34 cellular contexts compared by ENCODE assay signal in the genomic region with DNA sequence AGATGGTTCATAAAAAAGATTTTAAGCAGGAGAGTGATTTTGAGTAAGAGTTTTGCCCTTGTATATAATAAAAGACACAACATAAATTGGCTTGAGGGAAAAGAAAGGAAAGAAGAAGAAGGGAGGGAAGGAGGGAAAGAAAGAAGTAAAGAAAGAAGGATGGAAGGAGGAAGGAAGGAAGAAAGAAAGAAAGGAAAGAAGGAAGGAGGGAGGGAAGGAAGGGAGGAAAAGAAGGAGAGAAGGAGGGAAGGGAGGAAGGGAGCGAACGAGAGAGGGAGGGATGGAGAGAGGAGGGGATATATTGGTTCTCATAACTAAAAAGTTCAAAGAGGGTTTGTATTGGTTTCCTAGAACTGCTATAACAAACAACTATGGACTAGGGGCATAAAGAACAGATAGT.
DNase-seq lines count a peak whose midpoint lies in the region; ATAC-seq, FAIRE-seq and TF ChIP-seq lines count a peak whose summit lies in the region.
"Had no signal": no experiment of that assay in that cellular context is flagged by ENCODE, and none has a peak within 500 bp of the region (broad histone marks: within the 10 kb centered on the region; RNA-seq: fewer than 3 reads in every experiment).

No MANE protein-coding gene starts in this region.

- no peak overlapping the region for H3K4me3 ChIP-seq in HEK293 (ENCODE audit: low read depth, low read length)
- H3K4me3 ChIP-seq in K562, result no peak overlapping the region
- H3K4me3 ChIP-seq in H1 (ENCODE audit: extremely low read depth in 1 of 4, insufficient read depth in 2 of 4, low read depth in 3 of 4, low read length in 4 of 4), result no peak overlapping the region
- no peak overlapping the region for H3K4me3 ChIP-seq in CD8-positive, alpha-beta T cell (ENCODE audit: low read depth, low read length)
- H3K4me3 ChIP-seq: A549; BLaER1; BLaER1 treated with 17β-estradiol and CSF1 and Interleukin-3, amounts not matched to agents 10 nM and 100 nM had no signal

- TF ChIP-seq CTCF in HEK293 (tag by site-specific recombination; IDR thresholded peaks at IDR 0.05) (no peak), K562 (IDR thresholded peaks at IDR 0.05 in 2 of 3, conservative IDR thresholded peaks at IDR 0.05 in 1 of 3; ENCODE audit: insufficient read depth in 2 of 3, low read depth in 1 of 3, low read length in 3 of 3) (no peak), H1 (IDR thresholded peaks at IDR 0.05; ENCODE audit: control extremely low read depth in 1 of 3, insufficient read depth in 1 of 3, low read depth in 1 of 3, low read length in 3 of 3) (no peak)
- no peak for TF ChIP-seq CTCF in CD8-positive, alpha-beta T cell (IDR thresholded peaks at IDR 0.05)

- H2BK5ac ChIP-seq in H1 (ENCODE audit: low read depth, low read length), result no peak overlapping the region

- H3K79me2 ChIP-seq in K562 (ENCODE audit: control insufficient read depth, insufficient read depth, low read length), result no peaks in the 10 kb centered on the region
- H3K79me2 ChIP-seq in H1 (ENCODE audit: control insufficient read depth in 1 of 2, insufficient read depth in 2 of 2, low read length in 2 of 2), result no peaks in the 10 kb centered on the region

- H3K4me2 ChIP-seq in K562 (ENCODE audit: insufficient read depth, low read length), result no peak overlapping the region
- no peak overlapping the region for H3K4me2 ChIP-seq in H1 (ENCODE audit: insufficient read depth in 1 of 2, low read depth in 2 of 2, low read length in 2 of 2)
- H3K4me2 ChIP-seq: A549; BLaER1; BLaER1 treated with 17β-estradiol and CSF1 and Interleukin-3, amounts not matched to agents 10 nM and 100 nM had no signal

- no CpG with 5 or more reads among the region's 2 CpGs for WGBS in K562 (ENCODE audit: insufficient coverage, low coverage, missing lambda C conversion rate)
- WGBS in H1 (ENCODE audit: extremely low coverage in 1 of 2, insufficient coverage in 1 of 2, insufficient read length in 1 of 2, insufficient replicate concordance in 2 of 2, low coverage in 1 of 2, low lambda C conversion rate in 2 of 2, missing lambda C conversion rate in 1 of 2), 2 experiments, result 88 to 100% methylated on average over 2 of the region's 2 CpGs

- no peaks in the 10 kb centered on the region for H3K9me1 ChIP-seq in K562 (ENCODE audit: control insufficient read depth, insufficient read depth, low read length)

- H2AFZ ChIP-seq in K562 (ENCODE audit: low read depth, low read length) (no peak overlapping the region), H1 (ENCODE audit: low read length) (no peak overlapping the region)

- H3K36me3 Mint-ChIP-seq in activated naive CD8-positive, alpha-beta T cell treated with anti-CD3 and anti-CD28 coated beads, Interleukin-2, amount 10 ng/mL, durations not matched to agents 7 days and 5 days, result no peaks in the 10 kb centered on the region
- no peaks in the 10 kb centered on the region for H3K36me3 Mint-ChIP-seq in activated naive CD8-positive, alpha-beta T cell treated with anti-CD3 and anti-CD28 coated beads for 36 hours
- no peaks in the 10 kb centered on the region for H3K36me3 Mint-ChIP-seq in CD8-positive, alpha-beta T cell
- H3K36me3 Mint-ChIP-seq in naive thymus-derived CD8-positive, alpha-beta T cell, result no peaks in the 10 kb centered on the region
- H3K36me3 Mint-ChIP-seq: CD14-positive monocyte; CD4-positive, alpha-beta memory T cell; CD4-positive, CD25-positive, alpha-beta regulatory T cell; CD8-positive, alpha-beta memory T cell had no signal

- H3K27ac ChIP-seq in HEK293 (ENCODE audit: extremely low read depth, low read depth, low read length) (no peak overlapping the region), K562 (ENCODE audit: extremely low read depth, low read depth, low read length) (no peak overlapping the region), H1 (ENCODE audit: low read depth, low read length) (no peak overlapping the region)
- no peak overlapping the region for H3K27ac ChIP-seq in CD8-positive, alpha-beta T cell (ENCODE audit: low read depth, low read length)
- H3K27ac ChIP-seq: 22Rv1; A549; BLaER1; BLaER1 treated with 17β-estradiol and CSF1 and Interleukin-3, amounts not matched to agents 10 nM and 100 nM; C4-2B had no signal

- H3K27me3 ChIP-seq in K562 (ENCODE audit: control insufficient read depth in 2 of 2, insufficient read depth in 2 of 2, low read length in 2 of 2) (peaks cover 5 to 44% of the 10 kb centered on the region in 2 experiments; a peak in 3 of 5 replicates), H1 (replicated peaks in 1 of 4; ENCODE audit: control insufficient read depth in 3 of 4, extremely low read depth in 1 of 4, insufficient read depth in 3 of 4, low read length in 3 of 4) (no peaks in the 10 kb centered on the region; a peak in 1 of 7 replicates)
- H3K27me3 ChIP-seq in CD8-positive, alpha-beta T cell (ENCODE audit: insufficient read depth, low read length), result no peaks in the 10 kb centered on the region
- H3K27me3 ChIP-seq: BE2C; BLaER1; BLaER1 treated with 17β-estradiol and CSF1 and Interleukin-3, amounts not matched to agents 10 nM and 100 nM had no signal

- in situ Hi-C loops in K562 (cut with MboI), result no loop called here

- FAIRE-seq in K562 (lab: Jason Lieb, UNC) (no peak), H1 (lab: Jason Lieb, UNC) (no peak)
- FAIRE-seq: A204.1, A549, D721Med had no signal

- H3K9me3 ChIP-seq in HEK293 (ENCODE audit: control insufficient read depth, insufficient read depth, low read depth, low read length) (no peaks in the 10 kb centered on the region), K562 (replicated peaks; ENCODE audit: control insufficient read depth, insufficient read depth, low read depth, low read length) (no peaks in the 10 kb centered on the region), H1 (ENCODE audit: insufficient read depth in 2 of 2, low read depth in 1 of 2, low read length in 1 of 2) (no peaks in the 10 kb centered on the region)
- H3K9me3 ChIP-seq in CD8-positive, alpha-beta T cell (ENCODE audit: low read length), result no peaks in the 10 kb centered on the region
- H3K9me3 ChIP-seq: A549, BE2C, BLaER1, Caco-2 had no signal

- H3K23ac ChIP-seq in H1 (ENCODE audit: insufficient read length), result no peak overlapping the region

- no peaks in the 10 kb centered on the region for H3K36me3 ChIP-seq in HEK293 (ENCODE audit: control insufficient read depth in 2 of 2, insufficient read depth in 1 of 2, low read length in 2 of 2)
- H3K36me3 ChIP-seq in K562 (ENCODE audit: control insufficient read depth, insufficient read depth, low read length), result no peaks in the 10 kb centered on the region
- no peaks in the 10 kb centered on the region for H3K36me3 ChIP-seq in H1 (ENCODE audit: control insufficient read depth in 2 of 4, insufficient read depth in 4 of 4, low read length in 3 of 4)
- H3K36me3 ChIP-seq in CD8-positive, alpha-beta T cell (ENCODE audit: insufficient read depth, low read length), result no peaks in the 10 kb centered on the region
- H3K36me3 ChIP-seq: BE2C; BLaER1; BLaER1 treated with 17β-estradiol and CSF1 and Interleukin-3, amounts not matched to agents 10 nM and 100 nM had no signal

- no peaks in the 10 kb centered on the region for H3K79me1 ChIP-seq in H1 (ENCODE audit: low read depth, low read length)

- no peak overlapping the region for H3K14ac ChIP-seq in H1 (ENCODE audit: insufficient read length)

- no peak overlapping the region for H2BK12ac ChIP-seq in H1 (ENCODE audit: low read depth, low read length)

- no peak for ATAC-seq in activated naive CD8-positive, alpha-beta T cell treated with anti-CD3 and anti-CD28 coated beads, Interleukin-2, amount 10 ng/mL, durations not matched to agents 7 days and 5 days (ENCODE audit: low read depth)
- ATAC-seq in K562 (no peak), HG02870 (IDR thresholded peaks at IDR 0.05; ENCODE audit: unreplicated experiment) (no peak)
- no peak for ATAC-seq in CD8-positive, alpha-beta T cell
- ATAC-seq in naive thymus-derived CD8-positive, alpha-beta T cell, result no peak
- ATAC-seq: A549 had no signal

- no peak for DNase-seq in activated naive CD8-positive, alpha-beta T cell treated with anti-CD3 and anti-CD28 coated beads, Interleukin-2, amount 10 ng/mL, durations not matched to agents 7 days and 5 days
- DNase-seq in activated naive CD8-positive, alpha-beta T cell treated with anti-CD3 and anti-CD28 coated beads for 36 hours, result no peak
- DNase-seq in K562 (ENCODE audit: extremely low read depth in 1 of 4, low spot score in 3 of 4) (no peak), H1 (ENCODE audit: low read depth in 1 of 2, low spot score in 2 of 2) (no peak)
- no peak for DNase-seq in CD8-positive, alpha-beta T cell
- DNase-seq in naive thymus-derived CD8-positive, alpha-beta T cell, result no peak
- DNase-seq: 8988T; ACHN; AML-193; BE2C; Caco-2; Calu3; CD4-positive, alpha-beta memory T cell; CD4-positive, alpha-beta T cell; CD4-positive, CD25-positive, alpha-beta regulatory T cell; COR-L47; DMS 273 treated with DMSO at 0.1 percent for 48 hours; DMS153; DMS53; DMS79; DND-41; EL had no signal

- no peaks in the 10 kb centered on the region; the same call in 1 of the 2 replicates for H3K23me2 ChIP-seq in H1 (ENCODE audit: low read depth, low read length)

- TF ChIP-seq EP300 in K562 (IDR thresholded peaks at IDR 0.05; ENCODE audit: low read length), result no peak
- TF ChIP-seq EP300 in H1 (IDR thresholded peaks at IDR 0.05; ENCODE audit: borderline replicate concordance in 1 of 2, low read depth in 2 of 2, low read length in 2 of 2), result no peak

- no peak overlapping the region for H2AK5ac ChIP-seq in H1 (ENCODE audit: low read depth, low read length)

- H2BK15ac ChIP-seq in H1 (ENCODE audit: low read length), result no peak overlapping the region

- intact Hi-C loops in K562 (cut with micrococcal nuclease), result no loop called here
- intact Hi-C loops in CD8-positive, alpha-beta T cell (cut with DNase I, micrococcal nuclease), result no loop called here

- no peaks in the 10 kb centered on the region for H3K27me3 Mint-ChIP-seq in activated naive CD8-positive, alpha-beta T cell treated with anti-CD3 and anti-CD28 coated beads, Interleukin-2, amount 10 ng/mL, durations not matched to agents 7 days and 5 days
- H3K27me3 Mint-ChIP-seq in activated naive CD8-positive, alpha-beta T cell treated with anti-CD3 and anti-CD28 coated beads for 36 hours, result peaks cover 24% of the 10 kb centered on the region
- H3K27me3 Mint-ChIP-seq in CD8-positive, alpha-beta T cell (ENCODE audit: low read depth), result peaks cover 25% of the 10 kb centered on the region
- H3K27me3 Mint-ChIP-seq in naive thymus-derived CD8-positive, alpha-beta T cell, result peaks cover 18 to 69% (median 28%) of the 10 kb centered on the region in 5 donors

- H4K20me1 ChIP-seq in K562 (replicated peaks; ENCODE audit: control insufficient read depth, insufficient read depth, low read length), result peaks cover 10% of the 10 kb centered on the region
- no peaks in the 10 kb centered on the region for H4K20me1 ChIP-seq in H1 (replicated peaks in 1 of 2; ENCODE audit: control insufficient read depth in 1 of 2, insufficient read depth in 2 of 2, low read length in 2 of 2)
- H4K20me1 ChIP-seq: BLaER1 had no signal

- peaks cover 2% of the 10 kb centered on the region for H3K4me1 Mint-ChIP-seq in activated naive CD8-positive, alpha-beta T cell treated with anti-CD3 and anti-CD28 coated beads, Interleukin-2, amount 10 ng/mL, durations not matched to agents 7 days and 5 days
- H3K4me1 Mint-ChIP-seq in activated naive CD8-positive, alpha-beta T cell treated with anti-CD3 and anti-CD28 coated beads for 36 hours, result no peaks in the 10 kb centered on the region
- H3K4me1 Mint-ChIP-seq in CD8-positive, alpha-beta T cell (ENCODE audit: low read depth), result no peaks in the 10 kb centered on the region
- no peaks in the 10 kb centered on the region for H3K4me1 Mint-ChIP-seq in naive thymus-derived CD8-positive, alpha-beta T cell
- H3K4me1 Mint-ChIP-seq: CD4-positive, alpha-beta memory T cell; CD4-positive, CD25-positive, alpha-beta regulatory T cell; CD8-positive, alpha-beta memory T cell had no signal

- no peak overlapping the region for H4K91ac ChIP-seq in H1 (replicated peaks; ENCODE audit: insufficient read length, low read length)

- TF ChIP-seq POLR2A in K562 (conservative IDR thresholded peaks at IDR 0.05), result no peak
- TF ChIP-seq POLR2A in H1 (IDR thresholded peaks at IDR 0.05; ENCODE audit: control extremely low read depth in 1 of 2, low read depth in 2 of 2, low read length in 2 of 2), result no peak

- BruUV-seq in K562 (replicated peaks; lab: Mats Ljungman, UMichigan), result no TSS peak

- H3K9me3 Mint-ChIP-seq in activated naive CD8-positive, alpha-beta T cell treated with anti-CD3 and anti-CD28 coated beads, Interleukin-2, amount 10 ng/mL, durations not matched to agents 7 days and 5 days, result no peaks in the 10 kb centered on the region
- H3K9me3 Mint-ChIP-seq in activated naive CD8-positive, alpha-beta T cell treated with anti-CD3 and anti-CD28 coated beads for 36 hours, result no peaks in the 10 kb centered on the region
- H3K9me3 Mint-ChIP-seq in CD8-positive, alpha-beta T cell, result no peaks in the 10 kb centered on the region
- H3K9me3 Mint-ChIP-seq in naive thymus-derived CD8-positive, alpha-beta T cell, result peaks cover 0 to 11% (median 0%) of the 10 kb centered on the region in 9 donors
- H3K9me3 Mint-ChIP-seq: CD4-positive, alpha-beta T cell had no signal

- CTCF ChIA-PET in HEK293 (lab: Yijun Ruan, JAX), result interaction anchor here (0.7 to 1.1 kb wide), 3 partner anchors 9 to 1104 kb away, joined by 3 read pairs; no protein-coding TSS in a partner anchor
- CTCF ChIA-PET in K562 (lab: Yijun Ruan, JAX; ENCODE audit: low intra/inter-chr PET ratio), result no interaction called here
- CTCF ChIA-PET in H1 (lab: Charles Lee; ENCODE audit: partially characterized antibody), result interaction anchor here (0.8 to 50.4 kb wide), 3 partner anchors 3 to 398 kb away, joined by 3 to 984 read pairs (median 984); no protein-coding TSS in a partner anchor
- CTCF ChIA-PET in CD8-positive, alpha-beta T cell (lab: Charles Lee), result interaction anchor here (0.7 kb wide), 1 partner anchor 13 kb away, joined by 3 read pairs; no protein-coding TSS in a partner anchor

- H3K18ac ChIP-seq in H1 (ENCODE audit: extremely low read depth, low read length), result no peak overlapping the region

- POLR2A ChIA-PET in activated naive CD8-positive, alpha-beta T cell treated with anti-CD3 and anti-CD28 coated beads, Interleukin-2, amount 10 ng/mL, durations not matched to agents 7 days and 5 days (lab: Charles Lee), result no interaction called here
- POLR2A ChIA-PET in HEK293 (lab: Yijun Ruan, JAX), result no interaction called here
- POLR2A ChIA-PET in K562 (lab: Yijun Ruan, JAX), result no interaction called here
- POLR2A ChIA-PET in H1 (lab: Charles Lee; ENCODE audit: partially characterized antibody), result no interaction called here
- POLR2A ChIA-PET in CD8-positive, alpha-beta T cell (lab: Charles Lee), result no interaction called here
- POLR2A ChIA-PET in naive thymus-derived CD8-positive, alpha-beta T cell (lab: Charles Lee), result no interaction called here

- no peak overlapping the region for H3K4me3 Mint-ChIP-seq in activated naive CD8-positive, alpha-beta T cell treated with anti-CD3 and anti-CD28 coated beads, Interleukin-2, amount 10 ng/mL, durations not matched to agents 7 days and 5 days
- no peak overlapping the region for H3K4me3 Mint-ChIP-seq in activated naive CD8-positive, alpha-beta T cell treated with anti-CD3 and anti-CD28 coated beads for 36 hours
- no peak overlapping the region for H3K4me3 Mint-ChIP-seq in CD8-positive, alpha-beta T cell
- H3K4me3 Mint-ChIP-seq in naive thymus-derived CD8-positive, alpha-beta T cell, result no peak overlapping the region
- H3K4me3 Mint-ChIP-seq: B cell; CD14-positive monocyte; CD4-positive, alpha-beta memory T cell; CD4-positive, alpha-beta T cell; CD4-positive, CD25-positive, alpha-beta regulatory T cell; CD8-positive, alpha-beta memory T cell had no signal

- 0 out of 2 replicates have a peak overlapping the region, but pooled peaks have one; percentile 48 for H2BK20ac ChIP-seq in H1 (ENCODE audit: low read length)

- no peaks in the 10 kb centered on the region for H3K4me1 ChIP-seq in HEK293 (ENCODE audit: control insufficient read depth, insufficient read depth, low read length)
- no peaks in the 10 kb centered on the region for H3K4me1 ChIP-seq in K562 (replicated peaks in 1 of 2; ENCODE audit: control insufficient read depth in 2 of 2, insufficient read depth in 2 of 2, low read length in 2 of 2)
- no peaks in the 10 kb centered on the region; a peak in 2 of 7 replicates for H3K4me1 ChIP-seq in H1 (replicated peaks in 1 of 4; ENCODE audit: control insufficient read depth in 3 of 4, insufficient read depth in 4 of 4, low read length in 3 of 4)
- H3K4me1 ChIP-seq in CD8-positive, alpha-beta T cell (ENCODE audit: insufficient read depth, low read length), result no peaks in the 10 kb centered on the region
- H3K4me1 ChIP-seq: A549, BE2C, Caco-2 had no signal

- TF ChIP-seq RAD21 in K562 (CRISPR knock-in tag; conservative IDR thresholded peaks at IDR 0.05 in 1 of 2, IDR thresholded peaks at IDR 0.05 in 1 of 2) (no peak), H1 (IDR thresholded peaks at IDR 0.05 in 1 of 2, conservative IDR thresholded peaks at IDR 0.05 in 1 of 2; ENCODE audit: low read depth in 2 of 2, low read length in 2 of 2) (no peak)

- no peak overlapping the region for H2BK120ac ChIP-seq in H1 (replicated peaks; ENCODE audit: low read depth, low read length)

- no peak overlapping the region for H3K56ac ChIP-seq in H1 (replicated peaks; ENCODE audit: insufficient read length, low read depth, low read length)

- H4K5ac ChIP-seq in H1 (ENCODE audit: insufficient read length, low read depth, low read length), result no peak overlapping the region

- no peak overlapping the region for H3K4ac ChIP-seq in H1 (replicated peaks; ENCODE audit: insufficient read length, low read depth, low read length)

- H3K9ac ChIP-seq in K562 (ENCODE audit: insufficient read depth in 1 of 2, low read depth in 2 of 2, low read length in 2 of 2), result no peak overlapping the region
- no peak overlapping the region for H3K9ac ChIP-seq in H1 (replicated peaks in 1 of 4; ENCODE audit: extremely low read depth in 1 of 4, low read depth in 3 of 4, low read length in 3 of 4)
- H3K9ac ChIP-seq: BLaER1; BLaER1 treated with 17β-estradiol and CSF1 and Interleukin-3, amounts not matched to agents 10 nM and 100 nM had no signal

- no peak overlapping the region for H4K8ac ChIP-seq in H1 (ENCODE audit: extremely low read depth, insufficient read depth, low read length)

- peak overlapping the region; percentile 77 for H3K27ac Mint-ChIP-seq in activated naive CD8-positive, alpha-beta T cell treated with anti-CD3 and anti-CD28 coated beads, Interleukin-2, amount 10 ng/mL, durations not matched to agents 7 days and 5 days
- H3K27ac Mint-ChIP-seq in activated naive CD8-positive, alpha-beta T cell treated with anti-CD3 and anti-CD28 coated beads for 36 hours, result no peak overlapping the region
- no peak overlapping the region for H3K27ac Mint-ChIP-seq in CD8-positive, alpha-beta T cell
- no peak overlapping the region for H3K27ac Mint-ChIP-seq in naive thymus-derived CD8-positive, alpha-beta T cell
- H3K27ac Mint-ChIP-seq: B cell; CD14-positive monocyte; CD4-positive, alpha-beta memory T cell; CD4-positive, alpha-beta T cell; CD4-positive, CD25-positive, alpha-beta regulatory T cell; CD8-positive, alpha-beta memory T cell had no signal
